ENCODE assay signal across 8 cellular contexts in the genomic region with DNA sequence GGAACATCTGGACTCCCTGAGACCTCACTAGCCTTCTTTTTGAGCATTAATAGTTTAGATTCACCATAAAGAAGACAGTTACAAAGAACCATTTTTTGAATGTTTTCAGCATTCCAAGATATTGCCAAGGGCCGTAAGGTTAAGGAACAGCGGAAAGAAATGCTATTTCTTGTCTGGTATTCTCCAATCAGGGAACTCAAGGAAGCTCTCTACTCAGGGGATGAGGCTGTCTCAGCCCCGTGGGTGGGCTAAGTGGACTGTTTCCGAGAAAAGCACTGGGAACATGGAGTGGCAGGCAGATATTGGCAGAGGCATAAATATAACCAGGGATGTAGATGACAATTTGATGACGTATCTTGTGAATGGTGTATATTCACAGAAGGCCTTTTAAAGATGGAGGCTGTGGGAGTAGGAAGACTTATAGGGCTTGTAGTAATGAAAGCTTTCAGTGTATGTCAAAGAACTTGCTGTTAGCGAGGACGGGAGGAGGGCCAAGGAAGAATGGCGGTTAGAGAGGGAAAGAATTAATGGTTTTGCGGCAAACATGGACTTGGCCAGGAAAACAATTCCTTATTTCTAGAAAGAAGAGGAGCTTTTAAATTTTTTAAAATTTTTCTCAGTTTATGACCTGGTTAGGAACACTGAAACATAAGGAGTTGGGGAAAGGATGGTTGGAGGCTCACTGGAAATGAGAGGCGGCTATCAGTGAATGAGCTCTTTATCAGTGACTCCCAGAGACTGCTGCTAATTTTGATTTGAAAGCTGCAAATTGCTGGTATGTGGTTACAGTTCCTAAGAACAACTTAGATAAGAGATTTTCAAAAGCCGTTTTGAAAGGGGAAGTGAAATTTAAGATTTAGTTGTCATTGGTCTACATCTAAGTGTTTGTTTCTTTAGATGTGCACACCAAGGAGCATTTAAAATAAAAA.
A peak's percentile ranks its signal among the peaks of the same experiment; 100 is the strongest.
DNase-seq lines count a peak whose midpoint lies in the region; ATAC-seq and TF ChIP-seq lines count a peak whose summit lies in the region.

No MANE protein-coding gene starts in this region.

- TF ChIP-seq CTCF in type B pancreatic cell (conservative IDR thresholded peaks at IDR 0.05): no peak

- no peaks in the 10 kb centered on the region for H3K27me3 Mint-ChIP-seq in type B pancreatic cell

- H3K9me3 Mint-ChIP-seq in type B pancreatic cell: no peaks in the 10 kb centered on the region

- H3K4me1 Mint-ChIP-seq in type B pancreatic cell (ENCODE audit: unreplicated experiment): peaks cover 6% of the 10 kb centered on the region

- DNase-seq in NOMO-1 (lab: John Stamatoyannopoulos, UW; ENCODE audit: unreplicated experiment in 2 of 2) (peak; percentile 74 to 93), inferior parietal cortex (ENCODE audit: extremely low spot score) (peak; percentile 55), cerebellar cortex (ENCODE audit: low spot score) (no peak), type B pancreatic cell (ENCODE audit: extremely low spot score, unreplicated experiment) (no peak), D341Med (ENCODE audit: low spot score) (no peak), NCI-H1105 (lab: John Stamatoyannopoulos, UW) (no peak)

- peaks cover 5% of the 10 kb centered on the region for H3K36me3 Mint-ChIP-seq in type B pancreatic cell

- no peak overlapping the region for H3K4me3 Mint-ChIP-seq in type B pancreatic cell

- no peak overlapping the region for H3K27ac Mint-ChIP-seq in type B pancreatic cell

- peak; percentile 69 for ATAC-seq in GM18502 (IDR thresholded peaks at IDR 0.05; ENCODE audit: poor library complexity, unreplicated experiment)
- ATAC-seq in HG02623 (IDR thresholded peaks at IDR 0.05; ENCODE audit: unreplicated experiment): peak; percentile 71

Comparison
In these comparisons a context has a peak if more than half of its experiments do, and no peak if none do; other contexts are left out.
1. DNase-seq: peak in NOMO-1 (2 of 2) and inferior parietal cortex (single experiment); none in cerebellar cortex (single experiment), type B pancreatic cell (single experiment), D341Med (single experiment) and NCI-H1105 (single experiment).